In genomic region chr14:78074546-78074945, GRCh38 we compare ENCODE assay signal across 20 cellular contexts.
DNase-seq lines count a peak whose midpoint lies in the region; ATAC-seq and TF ChIP-seq lines count a peak whose summit lies in the region.
"Had no signal": no experiment of that assay in that cellular context is flagged by ENCODE, and none has a peak within 500 bp of the region (broad histone marks: within the 10 kb centered on the region; RNA-seq: fewer than 3 reads in every experiment).

No MANE protein-coding gene starts in this region.

- H3K4ac ChIP-seq in neuronal stem cell (ENCODE audit: low read length) = no peak overlapping the region

- no peak overlapping the region for H2BK120ac ChIP-seq in neuronal stem cell (ENCODE audit: low read depth, low read length)

- no CpG with 5 or more reads among the region's 5 CpGs for WGBS in neuronal stem cell (ENCODE audit: extremely low coverage in 2 of 2, insufficient read length in 2 of 2, insufficient replicate concordance in 1 of 2), 2 donors

- TF ChIP-seq CTCF in VCaP (conservative IDR thresholded peaks at IDR 0.05) = no peak

- no peak overlapping the region for H3K14ac ChIP-seq in neuronal stem cell (ENCODE audit: low read length)

- H3K36me3 ChIP-seq in neuronal stem cell (replicated peaks in 1 of 2; ENCODE audit: control insufficient read depth in 2 of 2, insufficient read depth in 2 of 2, low read length in 2 of 2) = no peaks in the 10 kb centered on the region
- H3K36me3 ChIP-seq: ascending aorta, gastrocnemius medialis, pancreas, sigmoid colon had no signal

- DNase-seq in G401 (ENCODE audit: low spot score) = peak; percentile 1
- DNase-seq in NCI-H2029 (lab: John Stamatoyannopoulos, UW) = peak; percentile 72
- DNase-seq in neuronal stem cell (ENCODE audit: low spot score) = no peak
- no peak for DNase-seq in GOT3 (lab: John Stamatoyannopoulos, UW)
- DNase-seq: activated CD4-positive, alpha-beta T cell treated with anti-CD3 and anti-CD28 coated beads for 36 hours; cerebellar nuclear complex; DMS 273 treated with DMSO at 0.1 percent for 48 hours; gastrocnemius medialis; naive thymus-derived CD8-positive, alpha-beta T cell; NCI-H524; pancreas; SHP77; sigmoid colon; T-cell; testis had no signal

- H2BK15ac ChIP-seq in neuronal stem cell (ENCODE audit: low read length) = no peak overlapping the region

- no peak overlapping the region for H3K4me3 ChIP-seq in neuronal stem cell (ENCODE audit: low read length in 2 of 2)
- H3K4me3 ChIP-seq: ascending aorta, gastrocnemius medialis, pancreas, sigmoid colon, testis had no signal

- in situ Hi-C loops in G401 (cut with HindIII; ENCODE audit: low sequenced_read_pairs) = no loop called here

- peaks cover 0 to 7% of the 10 kb centered on the region in 2 donors for H3K4me1 ChIP-seq in neuronal stem cell (ENCODE audit: control insufficient read depth in 2 of 2, insufficient read depth in 1 of 2, low read depth in 1 of 2, low read length in 2 of 2)
- H3K4me1 ChIP-seq: ascending aorta, gastrocnemius medialis, pancreas, sigmoid colon, testis had no signal

- peak overlapping the region; percentile 59 for H3K18ac ChIP-seq in neuronal stem cell (ENCODE audit: low read length)

- H4K91ac ChIP-seq in neuronal stem cell (ENCODE audit: low read depth, low read length, poor library complexity) = no peak overlapping the region

- H2BK5ac ChIP-seq in neuronal stem cell (ENCODE audit: low read length) = no peak overlapping the region

- H3K9ac ChIP-seq in neuronal stem cell (ENCODE audit: low read depth, low read length, poor library complexity) = no peak overlapping the region

- no peak overlapping the region for H2AFZ ChIP-seq in neuronal stem cell (ENCODE audit: low read length)

- H2AK5ac ChIP-seq in neuronal stem cell (ENCODE audit: low read depth, low read length) = no peak overlapping the region

- H3K23ac ChIP-seq in neuronal stem cell (ENCODE audit: low read depth, low read length, poor library complexity) = no peak overlapping the region

- H2BK12ac ChIP-seq in neuronal stem cell (ENCODE audit: low read length) = no peak overlapping the region

- H3K27me3 ChIP-seq in neuronal stem cell (ENCODE audit: control insufficient read depth in 3 of 3, insufficient read depth in 3 of 3, low read depth in 1 of 3, low read length in 3 of 3) = no peaks in the 10 kb centered on the region
- H3K27me3 ChIP-seq: ascending aorta, gastrocnemius medialis, pancreas, sigmoid colon, testis had no signal

- no peaks in the 10 kb centered on the region for H3K9me3 ChIP-seq in neuronal stem cell (replicated peaks in 1 of 2; ENCODE audit: control insufficient read depth in 2 of 2, insufficient read depth in 1 of 2, low read depth in 1 of 2, low read length in 2 of 2)
- H3K9me3 ChIP-seq: ascending aorta, gastrocnemius medialis, pancreas, sigmoid colon, testis had no signal

- no peaks in the 10 kb centered on the region for H3K79me1 ChIP-seq in neuronal stem cell (ENCODE audit: low read depth, low read length)

- ATAC-seq in HG02981 (IDR thresholded peaks at IDR 0.05; ENCODE audit: unreplicated experiment) (no peak), GM21737 (IDR thresholded peaks at IDR 0.05; ENCODE audit: unreplicated experiment) (no peak)
- ATAC-seq: activated CD4-positive, alpha-beta T cell treated with anti-CD3 and anti-CD28 coated beads for 36 hours; activated naive CD4-positive, alpha-beta T cell treated with anti-CD3 and anti-CD28 coated beads, Interleukin-2, amount 50 U/mL, for 72 hours; gastrocnemius medialis; naive thymus-derived CD8-positive, alpha-beta T cell; pancreas; T-cell had no signal

- H3K27ac ChIP-seq in VCaP (peak overlapping the region; percentile 11; the same call in 1 of the 2 replicates), neuronal stem cell (replicated peaks; ENCODE audit: low read length) (no peak overlapping the region)
- H3K27ac ChIP-seq: ascending aorta, gastrocnemius medialis, pancreas, sigmoid colon, testis had no signal

- no peak overlapping the region for H3K4me2 ChIP-seq in neuronal stem cell (ENCODE audit: insufficient read depth, low read length, poor library complexity, severe bottlenecking)

- H4K8ac ChIP-seq in neuronal stem cell (ENCODE audit: low read depth, low read length) = no peak overlapping the region

Comparison
In these comparisons a context has a peak if more than half of its experiments do, and no peak if none do; other contexts are left out.
1. DNase-seq: peak in G401 (single experiment) and NCI-H2029 (single experiment); none in neuronal stem cell (single experiment) and GOT3 (single experiment).